Comparison of ENCODE assay signal across 8 cellular contexts in genomic region chr17:78774956-78775571, GRCh38. TPM values are rescaled to one million over a fixed set of nuclear protein-coding genes. Genes with fewer than 3 reads are reported as not detected.
DNase-seq lines count a peak whose midpoint lies in the region; ATAC-seq and TF ChIP-seq lines count a peak whose summit lies in the region.

No MANE protein-coding gene starts in this region.

- peaks cover 95% of the 10 kb centered on the region for H3K79me2 ChIP-seq in hepatocyte

- ATAC-seq in HG03175 (IDR thresholded peaks at IDR 0.05; ENCODE audit: unreplicated experiment) = peak; percentile 64
- no peak for ATAC-seq in aorta (ENCODE audit: low FRiP score)

- H3K9me3 ChIP-seq in hepatocyte (ENCODE audit: low read depth) (no peaks in the 10 kb centered on the region), aorta (ENCODE audit: control insufficient read depth, low read length) (no peaks in the 10 kb centered on the region)

- 93% methylated on average over 12 of the region's 12 CpGs for WGBS in hepatocyte (ENCODE audit: low lambda C conversion rate, missing lambda C conversion rate)
- WGBS in aorta, 2 donors = 80 to 82% methylated on average over 12 of the region's 12 CpGs

- peaks cover 5% of the 10 kb centered on the region for H4K20me1 ChIP-seq in hepatocyte (ENCODE audit: insufficient read depth, poor library complexity, severe bottlenecking)

- TF ChIP-seq CTCF in hepatocyte (IDR thresholded peaks at IDR 0.05; ENCODE audit: poor library complexity) = no peak

- H3K27ac ChIP-seq in hepatocyte (peak overlapping the region; percentile 30), aorta (ENCODE audit: low read depth in 1 of 2, low read length in 2 of 2) (no peak overlapping the region)

- peak overlapping the region; percentile 54 for H3K4me3 ChIP-seq in GM08714 (ENCODE audit: low read length)
- no peak overlapping the region for H3K4me3 ChIP-seq in hepatocyte
- no peak overlapping the region for H3K4me3 ChIP-seq in aorta (ENCODE audit: low read length in 2 of 2)

- H3K4me1 ChIP-seq in hepatocyte (ENCODE audit: insufficient read depth) (peaks cover 12% of the 10 kb centered on the region), aorta (ENCODE audit: control insufficient read depth in 1 of 2, insufficient read depth in 2 of 2, low read length in 2 of 2) (no peaks in the 10 kb centered on the region)

- H2AFZ ChIP-seq in hepatocyte = no peak overlapping the region

- H3K36me3 ChIP-seq in hepatocyte (replicated peaks; ENCODE audit: insufficient read depth, low read depth) (no peaks in the 10 kb centered on the region), aorta (ENCODE audit: control insufficient read depth in 1 of 2, insufficient read depth in 2 of 2, low read length in 1 of 2) (no peaks in the 10 kb centered on the region)

- H3K4me2 ChIP-seq in hepatocyte = no peak overlapping the region

- intact Hi-C loops in aorta (cut with DNase I) = no loop called here

- H3K9me2 ChIP-seq in hepatocyte (replicated peaks; ENCODE audit: insufficient read depth) = no peaks in the 10 kb centered on the region

- DNase-seq in activated CD8-positive, alpha-beta memory T cell treated with anti-CD3 and anti-CD28 coated beads, Interleukin-2, amount 50 U/mL, for 24 hours (ENCODE audit: extremely low read depth) = peak; percentile 48
- DNase-seq in hepatocyte (ENCODE audit: low spot score) (no peak), aorta (no peak), NCI-H128 (lab: John Stamatoyannopoulos, UW; ENCODE audit: unreplicated experiment) (no peak), NCI-H526 (lab: John Stamatoyannopoulos, UW) (no peak)
- DNase-seq in stimulated activated naive CD4-positive, alpha-beta T cell (lab: John Stamatoyannopoulos, UW) = peak in 5 of 6 experiments; percentile 27 to 62 (median 48)

- no peaks in the 10 kb centered on the region for H3K27me3 ChIP-seq in hepatocyte
- no peaks in the 10 kb centered on the region for H3K27me3 ChIP-seq in aorta (ENCODE audit: control insufficient read depth in 1 of 2, insufficient read depth in 2 of 2, low read length in 1 of 2)

RNA-seq across cellular contexts. Expression of gene CYTH1, which starts 7.0 kb away (rescaled TPM):
- total RNA-seq in hepatocyte (37.5 and 44.4 TPM in 2 replicates), aorta (10 to 100 TPM; 45.0 to 66.8 TPM)
- polyA plus RNA-seq in hepatocyte (38.5 and 47.6 TPM in 2 replicates), aorta (10 to 100 TPM; 20.3 to 20.4 TPM)

Comparison
In these comparisons a context has a peak if more than half of its experiments do, and no peak if none do; other contexts are left out.
1. DNase-seq: peak in activated CD8-positive, alpha-beta memory T cell treated with anti-CD3 and anti-CD28 coated beads, Interleukin-2, amount 50 U/mL, for 24 hours (single experiment) and stimulated activated naive CD4-positive, alpha-beta T cell (5 of 6); none in hepatocyte (single experiment), aorta (0 of 2), NCI-H128 (single experiment) and NCI-H526 (0 of 2).